ENCODE assay signal across 36 cellular contexts in the genomic region with DNA sequence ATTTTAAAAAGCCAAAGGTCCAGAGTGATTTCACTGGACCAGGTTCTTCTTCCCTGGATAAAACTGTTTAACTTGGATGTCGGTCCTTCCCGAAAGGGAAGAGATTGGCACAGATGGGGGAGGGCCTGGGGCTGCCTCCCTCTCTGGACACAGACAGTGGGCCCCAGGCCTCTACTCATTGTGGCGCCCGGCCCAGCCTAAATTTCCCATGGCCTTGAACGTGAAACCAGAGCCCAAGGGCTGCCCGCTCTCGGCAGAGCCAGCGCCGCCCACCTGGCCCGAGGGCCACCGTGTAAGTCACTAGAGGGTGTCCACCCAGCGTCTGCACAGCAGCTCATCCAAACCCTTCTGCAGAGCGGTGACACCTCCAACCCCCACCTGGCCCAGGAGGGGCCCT. TPM values are rescaled to one million over a fixed set of nuclear protein-coding genes. Genes with fewer than 3 reads are reported as not detected.
"Had no signal": no experiment of that assay in that cellular context is flagged by ENCODE, and none has a peak within 500 bp of the region (broad histone marks: within the 10 kb centered on the region; RNA-seq: fewer than 3 reads in every experiment).

No MANE protein-coding gene starts in this region.

- H3K36me3 ChIP-seq: breast epithelium, SJCRH30 had no signal

- H3K36me3 Mint-ChIP-seq: activated naive CD4-positive, alpha-beta T cell treated with anti-CD3 and anti-CD28 coated beads, Interleukin-2, amount 50 U/mL, for 72 hours had no signal

- H3K4me1 ChIP-seq: adrenal gland, body of pancreas, breast epithelium, SJCRH30 had no signal

- H3K27ac Mint-ChIP-seq: activated CD4-positive, alpha-beta T cell treated with anti-CD3 and anti-CD28 coated beads, Interleukin-2, amount 10 ng/mL, durations not matched to agents 24 days and 14 days; activated CD8-positive, alpha-beta T cell treated with anti-CD3 and anti-CD28 coated beads for 36 hours; activated T-cell treated with anti-CD3 and anti-CD28 coated beads, Interleukin-2, amount 50 U/mL, for 72 hours; activated T-helper 17 cell treated with anti-CD3 and anti-CD28 coated beads, Interleukin-2, amount 50 U/mL, for 72 hours; T-helper 1 cell treated with Interleukin-12 subunit alpha and Interleukin-12 subunit beta and Interleukin-4 antibody, amounts not matched to agents 30 μg/mL and 1 μg/mL, for 36 hours had no signal

- ATAC-seq: activated CD8-positive, alpha-beta T cell treated with anti-CD3 and anti-CD28 coated beads for 36 hours; activated naive CD4-positive, alpha-beta T cell treated with anti-CD3 and anti-CD28 coated beads, Interleukin-2, amount 50 U/mL, for 72 hours; activated T-cell treated with anti-CD3 and anti-CD28 coated beads, Interleukin-2, amount 50 U/mL, for 72 hours; activated T-helper 17 cell treated with anti-CD3 and anti-CD28 coated beads, Interleukin-2, amount 50 U/mL, for 72 hours; body of pancreas; PC-3 had no signal

- H3K27ac ChIP-seq: adrenal gland, body of pancreas, breast epithelium, KMS-11, RWPE1, SJCRH30, SK-N-MC, WERI-Rb-1 had no signal

- H3K9me3 Mint-ChIP-seq: activated CD4-positive, alpha-beta T cell treated with anti-CD3 and anti-CD28 coated beads, Interleukin-2, amount 10 ng/mL, durations not matched to agents 24 days and 14 days; activated CD8-positive, alpha-beta T cell treated with anti-CD3 and anti-CD28 coated beads for 36 hours; activated naive CD4-positive, alpha-beta T cell treated with anti-CD3 and anti-CD28 coated beads, Interleukin-2, amount 50 U/mL, for 72 hours; activated T-cell treated with anti-CD3 and anti-CD28 coated beads, Interleukin-2, amount 50 U/mL, for 72 hours; activated T-helper 17 cell treated with anti-CD3 and anti-CD28 coated beads, Interleukin-2, amount 50 U/mL, for 72 hours; T-helper 1 cell treated with Interleukin-12 subunit alpha and Interleukin-12 subunit beta and Interleukin-4 antibody, amounts not matched to agents 30 μg/mL and 1 μg/mL, for 36 hours had no signal

- H3K27me3 Mint-ChIP-seq: activated CD4-positive, alpha-beta T cell treated with anti-CD3 and anti-CD28 coated beads, Interleukin-2, amount 10 ng/mL, durations not matched to agents 24 days and 14 days; activated CD8-positive, alpha-beta T cell treated with anti-CD3 and anti-CD28 coated beads for 36 hours; activated T-helper 17 cell treated with anti-CD3 and anti-CD28 coated beads, Interleukin-2, amount 50 U/mL, for 72 hours had no signal

- DNase-seq: activated CD4-positive, alpha-beta T cell treated with anti-CD3 and anti-CD28 coated beads, Interleukin-2, amount 10 ng/mL, durations not matched to agents 24 days and 14 days; activated CD4-positive, alpha-beta T cell treated with anti-CD3 and anti-CD28 coated beads, Interleukin-2, amount 50 U/mL, for 4 hours; activated CD4-positive, CD25-positive, alpha-beta regulatory T cell; activated CD8-positive, alpha-beta T cell treated with anti-CD3 and anti-CD28 coated beads for 36 hours; activated effector memory CD4-positive, alpha-beta T cell treated with anti-CD3 and anti-CD28 coated beads, Interleukin-2, amount 50 U/mL, for 16 hours; activated naive CD4-positive, alpha-beta T cell; activated T-cell treated with anti-CD3 and anti-CD28 coated beads, Interleukin-2, amount 50 U/mL, for 1 hour; activated T-cell treated with anti-CD3 and anti-CD28 coated beads, Interleukin-2, amount 50 U/mL, for 72 hours; adrenal gland; body of pancreas; caudate nucleus; cerebellar nuclear complex; MM.1S; MV-4-11; NCI-H1092; NCI-H1436 treated with DMSO at 0.1 percent for 48 hours; NCI-H1694 treated with DMSO at 0.1 percent for 48 hours; NCI-H2029; NCI-H345; NCI-H524 treated with DMSO at 0.1 percent for 48 hours; NK-92 treated with Interleukin-12 subunit alpha and Interleukin-12 subunit beta, amount 100 ng/mL, for 24 hours; PC-3; SHP77; SJCRH30; T1000; WERI-Rb-1 had no signal

- H3K4me1 Mint-ChIP-seq: activated CD4-positive, alpha-beta T cell treated with anti-CD3 and anti-CD28 coated beads, Interleukin-2, amount 10 ng/mL, durations not matched to agents 24 days and 14 days; activated T-helper 17 cell treated with anti-CD3 and anti-CD28 coated beads, Interleukin-2, amount 50 U/mL, for 72 hours had no signal

- H3K27me3 ChIP-seq: adrenal gland, body of pancreas, breast epithelium, SJCRH30 had no signal

- H3K4me3 ChIP-seq: adrenal gland, body of pancreas, breast epithelium, SJCRH30, SK-N-MC had no signal

- H3K9me3 ChIP-seq: adrenal gland, body of pancreas, breast epithelium, SJCRH30 had no signal

- H3K4me3 Mint-ChIP-seq: activated CD4-positive, alpha-beta T cell treated with anti-CD3 and anti-CD28 coated beads, Interleukin-2, amount 10 ng/mL, durations not matched to agents 24 days and 14 days; activated CD8-positive, alpha-beta T cell treated with anti-CD3 and anti-CD28 coated beads for 36 hours; activated T-cell treated with anti-CD3 and anti-CD28 coated beads, Interleukin-2, amount 50 U/mL, for 72 hours; activated T-helper 17 cell treated with anti-CD3 and anti-CD28 coated beads, Interleukin-2, amount 50 U/mL, for 72 hours; T-helper 1 cell treated with Interleukin-12 subunit alpha and Interleukin-12 subunit beta and Interleukin-4 antibody, amounts not matched to agents 30 μg/mL and 1 μg/mL, for 36 hours had no signal

- FAIRE-seq: astrocyte, RCC 7860 had no signal

RNA-seq across cellular contexts. Expression of gene NKD2, which starts 49.9 kb away (rescaled TPM):
- total RNA-seq: LHCN-M2, SJCRH30 had no signal
